Comparison of ENCODE assay signal across 12 cellular contexts in the genomic region with DNA sequence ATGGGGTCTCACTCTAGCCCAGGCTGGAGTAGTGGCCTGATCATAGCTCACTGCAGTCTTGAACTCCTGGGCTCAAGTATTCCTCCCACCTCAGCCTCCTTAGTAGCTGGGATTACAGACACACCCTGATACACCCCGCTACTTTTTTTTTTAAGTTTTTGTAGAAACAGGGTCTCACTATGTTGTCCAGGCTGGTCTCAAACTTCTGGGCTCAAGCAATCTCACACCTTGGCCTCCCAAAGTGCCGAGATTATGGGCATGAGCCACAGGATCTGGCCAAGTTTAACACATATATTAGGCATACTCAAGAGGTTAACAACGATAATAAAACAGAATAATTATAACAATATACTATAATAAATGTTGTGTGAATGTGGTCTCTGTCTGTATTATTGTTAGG.
"Had no signal": no experiment of that assay in that cellular context is flagged by ENCODE, and none has a peak within 500 bp of the region (broad histone marks: within the 10 kb centered on the region; RNA-seq: fewer than 3 reads in every experiment).

No MANE protein-coding gene starts in this region.

- H3K4me3 Mint-ChIP-seq: activated T-helper 1 cell treated with anti-CD3 and anti-CD28 coated beads, Interleukin-12 subunit alpha, Interleukin-12 subunit beta, Interleukin-2, Interleukin-4 antibody, amounts not matched to agents 30 ng/mL and 10 ng/mL and 1 ng/mL, durations not matched to agents 14 hours and 24 hours and 36 hours; nephron progenitor cell had no signal

- H3K27me3 Mint-ChIP-seq: effector memory CD8-positive, alpha-beta T cell had no signal

- H3K9me3 ChIP-seq: prostate gland, tibial artery had no signal

- H3K4me3 ChIP-seq: prostate gland, tibial artery had no signal

- ATAC-seq: effector memory CD8-positive, alpha-beta T cell; sciatic nerve had no signal

- H3K4me1 ChIP-seq: prostate gland had no signal

- DNase-seq: activated CD4-positive, alpha-beta T cell treated with anti-CD3 and anti-CD28 coated beads, Interleukin-2, amount 50 U/mL, for 1 hour; activated naive CD4-positive, alpha-beta T cell treated with Interleukin-2 at 50 U/mL for 16 hours; anterior cingulate cortex; dermis blood vessel endothelial cell; effector memory CD8-positive, alpha-beta T cell; foreskin melanocyte; nephron progenitor cell; stimulated activated CD4-positive, alpha-beta T cell treated with anti-CD3 and anti-CD28 coated beads, Interleukin-1b, Interleukin-23, amount 100 ng/mL, for 48 hours; tibial artery had no signal

- H3K9me3 Mint-ChIP-seq: effector memory CD8-positive, alpha-beta T cell had no signal

- H3K36me3 ChIP-seq: prostate gland, tibial artery had no signal

- H3K27me3 ChIP-seq: tibial artery had no signal

- H3K27ac ChIP-seq: prostate gland, tibial artery had no signal
